Comparison of ENCODE assay signal across 17 cellular contexts in the genomic region with DNA sequence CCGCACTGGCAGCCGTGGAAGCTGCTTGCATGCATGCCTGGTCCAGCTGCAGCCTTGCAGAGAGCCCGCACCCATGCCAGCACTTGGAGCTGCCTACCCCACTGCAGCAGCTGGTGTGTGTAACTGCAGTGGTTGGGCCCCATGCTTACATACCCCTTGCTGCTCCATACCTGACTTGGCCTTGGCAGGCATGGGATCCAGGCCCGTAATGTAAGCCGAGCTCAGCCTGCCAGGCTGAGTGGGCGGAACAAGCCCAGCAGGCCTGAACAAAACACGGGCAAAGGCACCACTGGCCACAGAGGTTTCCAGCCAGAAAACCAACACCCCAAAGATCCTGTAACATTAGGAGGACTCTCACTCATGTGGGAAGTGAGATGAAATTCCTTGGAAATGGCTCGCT. TPM values are rescaled to one million over a fixed set of nuclear protein-coding genes. Genes with fewer than 3 reads are reported as not detected.
"Had no signal": no experiment of that assay in that cellular context is flagged by ENCODE, and none has a peak within 500 bp of the region (broad histone marks: within the 10 kb centered on the region; RNA-seq: fewer than 3 reads in every experiment).

No MANE protein-coding gene starts in this region.

- H3K9me3 ChIP-seq: gastrocnemius medialis, pancreas, tibial nerve had no signal

- H3K4me3 Mint-ChIP-seq: activated naive CD8-positive, alpha-beta T cell; activated T-cell treated with anti-CD3 and anti-CD28 coated beads, Interleukin-2, amount 50 U/mL, for 4 hours; brain; mesothelial cell of epicardium; stimulated activated memory B cell treated with anti-CD40 and anti-IgM and Interleukin-4, amounts not matched to agents 10 μg/mL and 1 μg/mL and 100 μg/mL, for 72 hours had no signal

- ATAC-seq: activated T-cell treated with anti-CD3 and anti-CD28 coated beads, Interleukin-2, amount 50 U/mL, for 4 hours; stimulated activated memory B cell treated with anti-CD40 and anti-IgM and Interleukin-4, amounts not matched to agents 10 μg/mL and 1 μg/mL and 100 μg/mL, for 72 hours had no signal

- H3K9me3 Mint-ChIP-seq: activated T-cell treated with anti-CD3 and anti-CD28 coated beads, Interleukin-2, amount 50 U/mL, for 4 hours; brain; mesothelial cell of epicardium had no signal

- H3K27me3 ChIP-seq: gastrocnemius medialis, pancreas, tibial nerve had no signal

- H3K4me3 ChIP-seq: gastrocnemius medialis, pancreas, skin epidermis, tibial nerve had no signal

- H3K4me1 Mint-ChIP-seq: brain; mesothelial cell of epicardium; stimulated activated memory B cell treated with anti-CD40 and anti-IgM and Interleukin-4, amounts not matched to agents 10 μg/mL and 1 μg/mL and 100 μg/mL, for 72 hours had no signal

- H3K4me1 ChIP-seq: pancreas, tibial nerve had no signal

- H3K27ac ChIP-seq: gastrocnemius medialis, pancreas, skin epidermis, tibial nerve had no signal

- H3K27me3 Mint-ChIP-seq: activated naive CD8-positive, alpha-beta T cell; brain; stimulated activated memory B cell treated with anti-CD40 and anti-IgM and Interleukin-4, amounts not matched to agents 10 μg/mL and 1 μg/mL and 100 μg/mL, for 72 hours had no signal

- DNase-seq: activated CD4-positive, alpha-beta T cell treated with anti-CD3 and anti-CD28 coated beads for 1 hour; activated CD4-positive, alpha-beta T cell treated with anti-CD3 and anti-CD28 coated beads, Interleukin-2, amount 50 U/mL, for 48 hours; activated gamma-delta T cell; activated T-cell treated with anti-CD3 and anti-CD28 coated beads, Interleukin-2, amount 50 U/mL, for 4 hours; amygdala; gastrocnemius medialis; pancreas; retina; T-helper 9 cell had no signal

- H3K27ac Mint-ChIP-seq: activated naive CD8-positive, alpha-beta T cell; mesothelial cell of epicardium; stimulated activated memory B cell treated with anti-CD40 and anti-IgM and Interleukin-4, amounts not matched to agents 10 μg/mL and 1 μg/mL and 100 μg/mL, for 72 hours had no signal

RNA-seq across cellular contexts. Expression of gene SLC6A20, which starts 48.3 kb away (rescaled TPM):
- total RNA-seq: activated T-cell treated with anti-CD3 and anti-CD28 coated beads, Interleukin-2, amount 50 U/mL, for 4 hours; dermis microvascular lymphatic vessel endothelial cell; fibroblast of lung; mesothelial cell of epicardium had no signal
- polyA plus RNA-seq: fibroblast of lung had no signal
